ENCODE assay signal across 1 cellular context in the genomic region with DNA sequence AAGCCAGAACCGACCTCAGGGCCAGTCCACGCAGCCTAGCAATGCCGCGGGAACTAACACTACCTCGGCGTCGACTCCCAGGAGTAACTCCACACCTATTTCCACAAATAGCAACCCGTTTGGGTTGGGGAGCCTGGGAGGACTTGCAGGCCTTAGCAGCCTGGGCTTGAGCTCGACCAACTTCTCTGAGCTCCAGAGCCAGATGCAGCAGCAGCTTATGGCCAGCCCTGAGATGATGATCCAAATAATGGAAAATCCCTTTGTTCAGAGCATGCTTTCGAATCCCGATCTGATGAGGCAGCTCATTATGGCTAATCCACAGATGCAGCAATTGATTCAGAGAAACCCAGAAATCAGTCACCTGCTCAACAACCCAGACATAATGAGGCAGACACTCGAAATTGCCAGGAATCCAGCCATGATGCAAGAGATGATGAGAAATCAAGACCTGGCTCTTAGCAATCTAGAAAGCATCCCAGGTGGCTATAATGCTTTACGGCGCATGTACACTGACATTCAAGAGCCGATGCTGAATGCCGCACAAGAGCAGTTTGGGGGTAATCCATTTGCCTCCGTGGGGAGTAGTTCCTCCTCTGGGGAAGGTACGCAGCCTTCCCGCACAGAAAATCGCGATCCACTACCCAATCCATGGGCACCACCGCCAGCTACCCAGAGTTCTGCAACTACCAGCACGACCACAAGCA.
TF ChIP-seq lines count a peak whose summit lies in the region.

No MANE protein-coding gene starts in this region.

TF ChIP-seq in GM12878, 131 proteins besides CTCF, POLR2A, EP300 and RAD21 (continued from another document):
- TF ChIP-seq, protein P1, sequence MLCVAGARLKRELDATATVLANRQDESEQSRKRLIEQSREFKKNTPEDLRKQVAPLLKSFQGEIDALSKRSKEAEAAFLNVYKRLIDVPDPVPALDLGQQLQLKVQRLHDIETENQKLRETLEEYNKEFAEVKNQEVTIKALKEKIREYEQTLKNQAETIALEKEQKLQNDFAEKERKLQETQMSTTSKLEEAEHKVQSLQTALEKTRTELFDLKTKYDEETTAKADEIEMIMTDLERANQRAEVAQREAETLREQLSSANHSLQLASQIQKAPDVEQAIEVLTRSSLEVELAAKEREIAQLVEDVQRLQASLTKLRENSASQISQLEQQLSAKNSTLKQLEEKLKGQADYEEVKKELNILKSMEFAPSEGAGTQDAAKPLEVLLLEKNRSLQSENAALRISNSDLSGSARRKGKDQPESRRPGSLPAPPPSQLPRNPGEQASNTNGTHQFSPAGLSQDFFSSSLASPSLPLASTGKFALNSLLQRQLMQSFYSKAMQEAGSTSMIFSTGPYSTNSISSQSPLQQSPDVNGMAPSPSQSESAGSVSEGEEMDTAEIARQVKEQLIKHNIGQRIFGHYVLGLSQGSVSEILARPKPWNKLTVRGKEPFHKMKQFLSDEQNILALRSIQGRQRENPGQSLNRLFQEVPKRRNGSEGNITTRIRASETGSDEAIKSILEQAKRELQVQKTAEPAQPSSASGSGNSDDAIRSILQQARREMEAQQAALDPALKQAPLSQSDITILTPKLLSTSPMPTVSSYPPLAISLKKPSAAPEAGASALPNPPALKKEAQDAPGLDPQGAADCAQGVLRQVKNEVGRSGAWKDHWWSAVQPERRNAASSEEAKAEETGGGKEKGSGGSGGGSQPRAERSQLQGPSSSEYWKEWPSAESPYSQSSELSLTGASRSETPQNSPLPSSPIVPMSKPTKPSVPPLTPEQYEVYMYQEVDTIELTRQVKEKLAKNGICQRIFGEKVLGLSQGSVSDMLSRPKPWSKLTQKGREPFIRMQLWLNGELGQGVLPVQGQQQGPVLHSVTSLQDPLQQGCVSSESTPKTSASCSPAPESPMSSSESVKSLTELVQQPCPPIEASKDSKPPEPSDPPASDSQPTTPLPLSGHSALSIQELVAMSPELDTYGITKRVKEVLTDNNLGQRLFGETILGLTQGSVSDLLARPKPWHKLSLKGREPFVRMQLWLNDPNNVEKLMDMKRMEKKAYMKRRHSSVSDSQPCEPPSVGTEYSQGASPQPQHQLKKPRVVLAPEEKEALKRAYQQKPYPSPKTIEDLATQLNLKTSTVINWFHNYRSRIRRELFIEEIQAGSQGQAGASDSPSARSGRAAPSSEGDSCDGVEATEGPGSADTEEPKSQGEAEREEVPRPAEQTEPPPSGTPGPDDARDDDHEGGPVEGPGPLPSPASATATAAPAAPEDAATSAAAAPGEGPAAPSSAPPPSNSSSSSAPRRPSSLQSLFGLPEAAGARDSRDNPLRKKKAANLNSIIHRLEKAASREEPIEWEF (IDR thresholded peaks at IDR 0.05; ENCODE audit: insufficient replicate concordance, low read depth, low read length): no peak
- TF ChIP-seq STAT3 (IDR thresholded peaks at IDR 0.05; ENCODE audit: low read depth, low read length) (no peak), IKZF2 (IDR thresholded peaks at IDR 0.05) (no peak), SRF (IDR thresholded peaks at IDR 0.05; ENCODE audit: low read depth in 2 of 2, low read length in 2 of 2) (no peak), NBN (IDR thresholded peaks at IDR 0.05) (no peak), MLLT1 (IDR thresholded peaks at IDR 0.05) (no peak), POLR2AphosphoS2 (IDR thresholded peaks at IDR 0.05; ENCODE audit: low read depth, low read length) (no peak), ZNF622 (IDR thresholded peaks at IDR 0.05) (no peak), SMAD1 (IDR thresholded peaks at IDR 0.05; ENCODE audit: low read depth, partially characterized antibody) (no peak), ZNF217 (IDR thresholded peaks at IDR 0.05) (no peak)
- TF ChIP-seq, protein P2, sequence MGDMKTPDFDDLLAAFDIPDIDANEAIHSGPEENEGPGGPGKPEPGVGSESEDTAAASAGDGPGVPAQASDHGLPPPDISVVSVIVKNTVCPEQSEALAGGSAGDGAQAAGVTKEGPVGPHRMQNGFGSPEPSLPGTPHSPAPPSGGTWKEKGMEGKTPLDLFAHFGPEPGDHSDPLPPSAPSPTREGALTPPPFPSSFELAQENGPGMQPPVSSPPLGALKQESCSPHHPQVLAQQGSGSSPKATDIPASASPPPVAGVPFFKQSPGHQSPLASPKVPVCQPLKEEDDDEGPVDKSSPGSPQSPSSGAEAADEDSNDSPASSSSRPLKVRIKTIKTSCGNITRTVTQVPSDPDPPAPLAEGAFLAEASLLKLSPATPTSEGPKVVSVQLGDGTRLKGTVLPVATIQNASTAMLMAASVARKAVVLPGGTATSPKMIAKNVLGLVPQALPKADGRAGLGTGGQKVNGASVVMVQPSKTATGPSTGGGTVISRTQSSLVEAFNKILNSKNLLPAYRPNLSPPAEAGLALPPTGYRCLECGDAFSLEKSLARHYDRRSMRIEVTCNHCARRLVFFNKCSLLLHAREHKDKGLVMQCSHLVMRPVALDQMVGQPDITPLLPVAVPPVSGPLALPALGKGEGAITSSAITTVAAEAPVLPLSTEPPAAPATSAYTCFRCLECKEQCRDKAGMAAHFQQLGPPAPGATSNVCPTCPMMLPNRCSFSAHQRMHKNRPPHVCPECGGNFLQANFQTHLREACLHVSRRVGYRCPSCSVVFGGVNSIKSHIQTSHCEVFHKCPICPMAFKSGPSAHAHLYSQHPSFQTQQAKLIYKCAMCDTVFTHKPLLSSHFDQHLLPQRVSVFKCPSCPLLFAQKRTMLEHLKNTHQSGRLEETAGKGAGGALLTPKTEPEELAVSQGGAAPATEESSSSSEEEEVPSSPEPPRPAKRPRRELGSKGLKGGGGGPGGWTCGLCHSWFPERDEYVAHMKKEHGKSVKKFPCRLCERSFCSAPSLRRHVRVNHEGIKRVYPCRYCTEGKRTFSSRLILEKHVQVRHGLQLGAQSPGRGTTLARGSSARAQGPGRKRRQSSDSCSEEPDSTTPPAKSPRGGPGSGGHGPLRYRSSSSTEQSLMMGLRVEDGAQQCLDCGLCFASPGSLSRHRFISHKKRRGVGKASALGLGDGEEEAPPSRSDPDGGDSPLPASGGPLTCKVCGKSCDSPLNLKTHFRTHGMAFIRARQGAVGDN (IDR thresholded peaks at IDR 0.05): no peak
- TF ChIP-seq, protein P3, sequence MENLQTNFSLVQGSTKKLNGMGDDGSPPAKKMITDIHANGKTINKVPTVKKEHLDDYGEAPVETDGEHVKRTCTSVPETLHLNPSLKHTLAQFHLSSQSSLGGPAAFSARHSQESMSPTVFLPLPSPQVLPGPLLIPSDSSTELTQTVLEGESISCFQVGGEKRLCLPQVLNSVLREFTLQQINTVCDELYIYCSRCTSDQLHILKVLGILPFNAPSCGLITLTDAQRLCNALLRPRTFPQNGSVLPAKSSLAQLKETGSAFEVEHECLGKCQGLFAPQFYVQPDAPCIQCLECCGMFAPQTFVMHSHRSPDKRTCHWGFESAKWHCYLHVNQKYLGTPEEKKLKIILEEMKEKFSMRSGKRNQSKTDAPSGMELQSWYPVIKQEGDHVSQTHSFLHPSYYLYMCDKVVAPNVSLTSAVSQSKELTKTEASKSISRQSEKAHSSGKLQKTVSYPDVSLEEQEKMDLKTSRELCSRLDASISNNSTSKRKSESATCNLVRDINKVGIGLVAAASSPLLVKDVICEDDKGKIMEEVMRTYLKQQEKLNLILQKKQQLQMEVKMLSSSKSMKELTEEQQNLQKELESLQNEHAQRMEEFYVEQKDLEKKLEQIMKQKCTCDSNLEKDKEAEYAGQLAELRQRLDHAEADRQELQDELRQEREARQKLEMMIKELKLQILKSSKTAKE (IDR thresholded peaks at IDR 0.05; ENCODE audit: low read depth, poor library complexity, severe bottlenecking): no peak
